ENCODE assay signal across 10 cellular contexts in genomic region chr2:138922973-138923563, GRCh38.
DNase-seq lines count a peak whose midpoint lies in the region; ATAC-seq, FAIRE-seq and TF ChIP-seq lines count a peak whose summit lies in the region.
"Had no signal": no experiment of that assay in that cellular context is flagged by ENCODE, and none has a peak within 500 bp of the region (broad histone marks: within the 10 kb centered on the region; RNA-seq: fewer than 3 reads in every experiment).

No MANE protein-coding gene starts in this region.

- no peaks in the 10 kb centered on the region; the same call in 1 of the 2 replicates for H3K27me3 ChIP-seq in SK-N-SH (ENCODE audit: insufficient read depth)

- H3K4me3 Mint-ChIP-seq in glutamatergic neuron (ENCODE audit: unreplicated experiment) (no peak overlapping the region), T-cell (no peak overlapping the region)

- TF ChIP-seq POLR2A in GM12892 (IDR thresholded peaks at IDR 0.05; ENCODE audit: low read depth, low read length), result no peak

- TF ChIP-seq EP300 in SK-N-SH (IDR thresholded peaks at IDR 0.05; ENCODE audit: borderline replicate concordance in 1 of 2, low read depth in 1 of 2, low read length in 1 of 2), result no peak

- H3K4me2 ChIP-seq in SK-N-SH, result no peak overlapping the region

- DNase-seq in COR-L47 (lab: John Stamatoyannopoulos, UW) (peak; percentile 11), HT1080 (ENCODE audit: low read depth) (peak; percentile 36), SK-N-SH (peak; percentile 11), glutamatergic neuron (no peak), amygdala (lab: John Stamatoyannopoulos, UW) (no peak), T-cell (no peak), GM12892 (ENCODE audit: insufficient read length) (no peak)
- no peak for DNase-seq in NK-92 treated with Interleukin-12 subunit alpha and Interleukin-12 subunit beta, amount 100 ng/mL, for 24 hours (lab: John Stamatoyannopoulos, UW)

- peaks cover 20% of the 10 kb centered on the region for H3K4me1 Mint-ChIP-seq in glutamatergic neuron (ENCODE audit: low read depth, unreplicated experiment)
- no peaks in the 10 kb centered on the region for H3K4me1 Mint-ChIP-seq in T-cell

- H3K79me2 ChIP-seq in SK-N-SH (ENCODE audit: insufficient read depth), result no peaks in the 10 kb centered on the region

- H3K9me3 ChIP-seq in SK-N-SH, result no peaks in the 10 kb centered on the region
- H3K9me3 ChIP-seq: SJCRH30 had no signal

- no peak for ATAC-seq in T-cell (replicated peaks in 1 of 4)

- TF ChIP-seq CTCF in SK-N-SH (IDR thresholded peaks at IDR 0.05), result peak; percentile 70
- peak; percentile 64 for TF ChIP-seq CTCF in glutamatergic neuron (IDR thresholded peaks at IDR 0.05; ENCODE audit: partially characterized antibody, unreplicated experiment)

- peaks cover 5% of the 10 kb centered on the region for H3K9me3 Mint-ChIP-seq in glutamatergic neuron (ENCODE audit: unreplicated experiment)
- H3K9me3 Mint-ChIP-seq in T-cell, result peaks cover 0 to 5% (median 0%) of the 10 kb centered on the region in 3 donors

- H3F3A ChIP-seq in SK-N-SH (replicated peaks; ENCODE audit: insufficient read depth), result no peaks in the 10 kb centered on the region

- H3K9me2 ChIP-seq in SK-N-SH, result no peaks in the 10 kb centered on the region

- H3K27ac Mint-ChIP-seq in glutamatergic neuron (ENCODE audit: unreplicated experiment) (no peak overlapping the region), T-cell (no peak overlapping the region)

- WGBS in SK-N-SH (ENCODE audit: low lambda C conversion rate), result 17% methylated on average over 2 of the region's 2 CpGs

- no peak overlapping the region for H2AFZ ChIP-seq in SK-N-SH (ENCODE audit: low read depth)

- no peak overlapping the region for H3K27ac ChIP-seq in SK-N-SH (ENCODE audit: low read depth in 2 of 2, low read length in 1 of 2)
- H3K27ac ChIP-seq: epithelial cell of prostate, SJCRH30 had no signal

- no peak overlapping the region for H3K9ac ChIP-seq in SK-N-SH

- no peaks in the 10 kb centered on the region for H4K20me1 ChIP-seq in SK-N-SH (ENCODE audit: insufficient read depth)

- TF ChIP-seq RAD21 in SK-N-SH (IDR thresholded peaks at IDR 0.05; ENCODE audit: low read length), result peak; percentile 78

- POLR2A ChIA-PET in SK-N-SH (lab: Yijun Ruan, JAX) (no interaction called here), T-cell (lab: Charles Lee) (no interaction called here)

- no peaks in the 10 kb centered on the region for H3K36me3 Mint-ChIP-seq in glutamatergic neuron (ENCODE audit: unreplicated experiment)
- no peaks in the 10 kb centered on the region for H3K36me3 Mint-ChIP-seq in T-cell

- H3K27me3 Mint-ChIP-seq in glutamatergic neuron (ENCODE audit: unreplicated experiment) (no peaks in the 10 kb centered on the region), T-cell (no peaks in the 10 kb centered on the region)

- no peak overlapping the region; a peak in 1 of 4 replicates for H3K4me3 ChIP-seq in SK-N-SH (ENCODE audit: low read depth in 2 of 2, low read length in 1 of 2)
- H3K4me3 ChIP-seq: SJCRH30 had no signal

- no peak for FAIRE-seq in GM12892 (lab: Jason Lieb, UNC)

- CTCF ChIA-PET in SK-N-SH (lab: Yijun Ruan, JAX), result interaction anchor here (0.6 to 5.3 kb wide), 17 partner anchors 10 to 1941 kb away, joined by 3 to 36 read pairs (median 3); no protein-coding TSS in a partner anchor
- CTCF ChIA-PET in T-cell (lab: Charles Lee), result no interaction called here

- H3K4me1 ChIP-seq in SK-N-SH (ENCODE audit: control insufficient read depth in 1 of 2, insufficient read depth in 2 of 2, low read depth in 1 of 2, low read length in 1 of 2), result peaks cover 0 to 2% of the 10 kb centered on the region in 2 experiments; a peak in 2 of 4 replicates
- H3K4me1 ChIP-seq: SJCRH30 had no signal

- H3K36me3 ChIP-seq in SK-N-SH (replicated peaks in 1 of 2; ENCODE audit: control insufficient read depth in 1 of 2, insufficient read depth in 2 of 2, low read length in 1 of 2), result no peaks in the 10 kb centered on the region
- H3K36me3 ChIP-seq: SJCRH30 had no signal

TF ChIP-seq in SK-N-SH, 30 proteins besides CTCF, POLR2A, EP300 and RAD21:
- no peak for TF ChIP-seq USF1 (IDR thresholded peaks at IDR 0.05; ENCODE audit: borderline replicate concordance, low read depth)
- peak; percentile 41 for TF ChIP-seq SMC3 (IDR thresholded peaks at IDR 0.05; ENCODE audit: low read depth, low read length)
- TF ChIP-seq ZBTB33 (IDR thresholded peaks at IDR 0.05; ENCODE audit: borderline replicate concordance, low read depth), result no peak
- no peak for TF ChIP-seq RCOR1 (IDR thresholded peaks at IDR 0.05; ENCODE audit: low read length)

Comparison
In these comparisons a context has a peak if more than half of its experiments do, and no peak if none do; other contexts are left out.
1. DNase-seq: peak in COR-L47 (single experiment), HT1080 (single experiment) and SK-N-SH (single experiment); none in glutamatergic neuron (single experiment), amygdala (0 of 56), T-cell (0 of 34), NK-92 treated with Interleukin-12 subunit alpha and Interleukin-12 subunit beta, amount 100 ng/mL, for 24 hours (single experiment) and GM12892 (single experiment).